In the genomic region with DNA sequence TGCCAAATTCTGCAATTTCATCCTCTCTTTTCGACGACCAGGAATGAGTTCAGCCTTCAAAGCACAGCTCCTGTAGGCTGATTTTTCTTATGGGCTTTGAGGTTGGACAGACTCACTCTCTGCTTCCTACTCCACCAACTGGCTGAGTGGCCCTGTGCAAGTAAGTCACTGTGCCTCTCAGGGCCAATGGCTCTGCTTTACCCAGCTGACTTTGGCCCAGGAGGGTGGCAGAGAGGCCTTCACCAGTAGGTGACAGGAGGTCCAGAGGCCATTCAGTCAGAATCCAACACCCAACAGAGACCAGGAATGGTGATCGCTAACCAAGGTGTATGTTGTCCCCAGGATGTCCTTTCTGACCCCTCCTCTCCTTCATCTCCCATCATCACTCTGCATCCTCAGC, we compare ENCODE assay signal across 19 cellular contexts.
"Had no signal": no experiment of that assay in that cellular context is flagged by ENCODE, and none has a peak within 500 bp of the region (broad histone marks: within the 10 kb centered on the region; RNA-seq: fewer than 3 reads in every experiment).

No MANE protein-coding gene starts in this region.

- H3K36me3 ChIP-seq: MG63 had no signal

- H3K9ac ChIP-seq: SK-N-SH had no signal

- DNase-seq: IMR-90, Karpas-422, KG1, MG63, NCI-H1092 treated with DMSO at 0.1 percent for 48 hours, NCI-H1436, NCI-H187, NCI-H2029, NCI-H2081 treated with DMSO at 0.1 percent for 48 hours, NCI-H2171, NCI-H226, NCI-H446, NCI-H510A, NCI-H524 treated with DMSO at 0.1 percent for 48 hours, NCI-H69, NCI-H774, SHP77, SK-N-SH had no signal

- H3K27ac ChIP-seq: RWPE1 had no signal

- H3K9me3 ChIP-seq: MG63, SK-N-SH had no signal

- H3K4me3 ChIP-seq: MG63 had no signal
